Comparison of ENCODE assay signal across 1 cellular context in genomic region chr20:19981091-19981490, GRCh38.
TF ChIP-seq lines count a peak whose summit lies in the region.

No MANE protein-coding gene starts in this region.

TF ChIP-seq in WTC11, 78 proteins besides CTCF, POLR2A, EP300 and RAD21 (continued from another document):
- no peak for TF ChIP-seq ZNF532 (CRISPR knock-in tag; IDR thresholded peaks at IDR 0.05; ENCODE audit: borderline replicate concordance)
- no peak for TF ChIP-seq ZNF219 (CRISPR knock-in tag; IDR thresholded peaks at IDR 0.05; ENCODE audit: borderline replicate concordance)
